ENCODE assay signal across 9 cellular contexts in genomic region chr14:75648066-75648838, GRCh38. TPM values are rescaled to one million over a fixed set of nuclear protein-coding genes. Genes with fewer than 3 reads are reported as not detected.
A peak's percentile ranks its signal among the peaks of the same experiment; 100 is the strongest.
DNase-seq lines count a peak whose midpoint lies in the region; ATAC-seq, FAIRE-seq and TF ChIP-seq lines count a peak whose summit lies in the region.
"Had no signal": no experiment of that assay in that cellular context is flagged by ENCODE, and none has a peak within 500 bp of the region (broad histone marks: within the 10 kb centered on the region; RNA-seq: fewer than 3 reads in every experiment).

No MANE protein-coding gene starts in this region.

- CTCF ChIA-PET in activated CD8-positive, alpha-beta T cell treated with anti-CD3 and anti-CD28 coated beads, Interleukin-2, amount 10 ng/mL, durations not matched to agents 7 days and 5 days (lab: Charles Lee) = interaction anchor here (1.3 kb wide), 1 partner anchor 129 kb away, joined by 3 read pairs; no protein-coding TSS in a partner anchor

- DNase-seq in H54 (ENCODE audit: insufficient read length, low spot score) (peak; percentile 52), SW480 (ENCODE audit: low spot score) (peak; percentile 69), heart left ventricle (peak in 4 of 5 donors; percentile 42 to 67 (median 56)), gastrocnemius medialis (peak; percentile 79 to 90), GM12891 (ENCODE audit: insufficient read length, low spot score) (no peak), NCI-H146 treated with DMSO at 0.1 percent for 48 hours (lab: John Stamatoyannopoulos, UW; ENCODE audit: unreplicated experiment) (no peak)
- DNase-seq in activated CD8-positive, alpha-beta T cell treated with anti-CD3 and anti-CD28 coated beads, Interleukin-2, amount 10 ng/mL, durations not matched to agents 7 days and 5 days = no peak
- DNase-seq: activated CD4-positive, alpha-beta T cell treated with anti-CD3 and anti-CD28 coated beads for 4 hours had no signal

- H3K4me1 ChIP-seq in heart left ventricle (peaks cover 0 to 19% (median 7%) of the 10 kb centered on the region in 12 donors), gastrocnemius medialis (peaks cover 34 to 38% of the 10 kb centered on the region in 2 donors)

- peak; percentile 91 to 95 (median 92) for ATAC-seq in heart left ventricle
- peak; percentile 90 to 97 for ATAC-seq in gastrocnemius medialis
- ATAC-seq in HG03025 (IDR thresholded peaks at IDR 0.05; ENCODE audit: low FRiP score, unreplicated experiment) = no peak
- ATAC-seq in activated CD8-positive, alpha-beta T cell treated with anti-CD3 and anti-CD28 coated beads, Interleukin-2, amount 10 ng/mL, durations not matched to agents 7 days and 5 days = no peak

- POLR2A ChIA-PET in activated CD8-positive, alpha-beta T cell treated with anti-CD3 and anti-CD28 coated beads, Interleukin-2, amount 10 ng/mL, durations not matched to agents 7 days and 5 days (lab: Charles Lee) = no interaction called here

- H3K4me3 ChIP-seq in heart left ventricle (no peak overlapping the region), gastrocnemius medialis (no peak overlapping the region)

- intact Hi-C loops in heart left ventricle (cut with DNase I) = no loop called here
- intact Hi-C loops in gastrocnemius medialis (cut with DNase I; ENCODE audit: low total_unique reads) = loop anchor here (1.0 to 10.0 kb wide), 3 partner anchors 70 to 396 kb away; partner anchors contain the start of genes FLVCR2 and JDP2

- TF ChIP-seq CTCF in heart left ventricle (IDR thresholded peaks at IDR 0.05) = no peak
- no peak for TF ChIP-seq CTCF in gastrocnemius medialis (IDR thresholded peaks at IDR 0.05 in 4 of 5, conservative IDR thresholded peaks at IDR 0.05 in 1 of 5)

- no peaks in the 10 kb centered on the region for H3K9me3 Mint-ChIP-seq in activated CD8-positive, alpha-beta T cell treated with anti-CD3 and anti-CD28 coated beads, Interleukin-2, amount 10 ng/mL, durations not matched to agents 7 days and 5 days (ENCODE audit: insufficient read depth)

- FAIRE-seq in H54 (lab: Jason Lieb, UNC) = peak; percentile 92
- FAIRE-seq in GM12891 (lab: Jason Lieb, UNC) = no peak

- H3K9me3 ChIP-seq in heart left ventricle = no peaks in the 10 kb centered on the region
- no peaks in the 10 kb centered on the region for H3K9me3 ChIP-seq in gastrocnemius medialis

- H3K27ac ChIP-seq in heart left ventricle = peak overlapping the region in 11 of 12 donors; percentile 6 to 79 (median 60)
- peak overlapping the region; percentile 79 to 88 (median 83) for H3K27ac ChIP-seq in gastrocnemius medialis

- TF ChIP-seq POLR2A in H54 (IDR thresholded peaks at IDR 0.05; ENCODE audit: low read depth, low read length) (no peak), heart left ventricle (IDR thresholded peaks at IDR 0.05) (no peak), gastrocnemius medialis (IDR thresholded peaks at IDR 0.05) (no peak), GM12891 (IDR thresholded peaks at IDR 0.05; ENCODE audit: low read depth, low read length) (no peak)

- in situ Hi-C loops in gastrocnemius medialis (cut with MboI; ENCODE audit: low sequenced_read_pairs in 4 of 4) = no loop called here

- H3K4me3 Mint-ChIP-seq in activated CD8-positive, alpha-beta T cell treated with anti-CD3 and anti-CD28 coated beads, Interleukin-2, amount 10 ng/mL, durations not matched to agents 7 days and 5 days = no peak overlapping the region

- peaks cover 28% of the 10 kb centered on the region for H3K36me3 Mint-ChIP-seq in activated CD8-positive, alpha-beta T cell treated with anti-CD3 and anti-CD28 coated beads, Interleukin-2, amount 10 ng/mL, durations not matched to agents 7 days and 5 days (ENCODE audit: low read depth)

- H3K36me3 ChIP-seq in heart left ventricle = peaks cover 0 to 67% (median 37%) of the 10 kb centered on the region in 9 donors
- peaks cover 0 to 27% of the 10 kb centered on the region in 2 donors for H3K36me3 ChIP-seq in gastrocnemius medialis

- no peak overlapping the region for H3K27ac Mint-ChIP-seq in activated CD8-positive, alpha-beta T cell treated with anti-CD3 and anti-CD28 coated beads, Interleukin-2, amount 10 ng/mL, durations not matched to agents 7 days and 5 days

- H3K27me3 ChIP-seq in heart left ventricle (no peaks in the 10 kb centered on the region), gastrocnemius medialis (no peaks in the 10 kb centered on the region)

- H3K4me1 Mint-ChIP-seq in activated CD8-positive, alpha-beta T cell treated with anti-CD3 and anti-CD28 coated beads, Interleukin-2, amount 10 ng/mL, durations not matched to agents 7 days and 5 days (ENCODE audit: low read depth) = no peaks in the 10 kb centered on the region

- H3K27me3 Mint-ChIP-seq in activated CD8-positive, alpha-beta T cell treated with anti-CD3 and anti-CD28 coated beads, Interleukin-2, amount 10 ng/mL, durations not matched to agents 7 days and 5 days (ENCODE audit: low read depth) = no peaks in the 10 kb centered on the region

- 32 to 51% (median 44%) methylated on average over 6 to 9 of the region's 9 CpGs for WGBS in heart left ventricle, 4 donors

TF ChIP-seq in GM12891, 5 proteins besides CTCF, POLR2A, EP300 and RAD21:
- TF ChIP-seq SPI1 (IDR thresholded peaks at IDR 0.05; ENCODE audit: low read depth, low read length) (no peak), POLR2AphosphoS5 (IDR thresholded peaks at IDR 0.05; ENCODE audit: low read depth, low read length) (no peak), TAF1 (IDR thresholded peaks at IDR 0.05; ENCODE audit: low read depth, low read length) (no peak), POU2F2 (IDR thresholded peaks at IDR 0.05; ENCODE audit: low read depth, low read length) (no peak), PAX5 (IDR thresholded peaks at IDR 0.05; ENCODE audit: insufficient read depth, low read length, severe bottlenecking) (no peak)

RNA-seq across cellular contexts. Expression of gene ERG28, which starts 12.4 kb away (rescaled TPM):
- total RNA-seq in heart left ventricle (1 to 10 TPM; 5.7 to 9.2 (median 7.4) TPM), gastrocnemius medialis (1 to 10 TPM; 3.7 to 6.4 (median 4.7) TPM)
- polyA plus RNA-seq in heart left ventricle = 10 to 100 TPM; 10.2 to 15.1 TPM
- 20.1 TPM for polyA plus RNA-seq in GM12891 (2012; ENCODE audit: low read depth, missing spikeins)
- total RNA-seq in activated CD8-positive, alpha-beta T cell treated with anti-CD3 and anti-CD28 coated beads, Interleukin-2, amount 10 ng/mL, durations not matched to agents 7 days and 5 days = 10 to 100 TPM; 19.0 to 19.2 TPM

RNA-seq across cellular contexts. Expression of gene TTLL5, which starts 12.8 kb away (rescaled TPM):
- total RNA-seq in heart left ventricle (10 to 100 TPM; 13.8 to 24.6 (median 18.2) TPM), gastrocnemius medialis (10 to 100 TPM in 3 of 4 donors, 1 to 10 TPM in 1; 9.1 to 36.0 (median 16.4) TPM)
- 10 to 100 TPM in 1 of 2 donors, 1 to 10 TPM in 1; 6.2 to 12.7 TPM for polyA plus RNA-seq in heart left ventricle
- polyA plus RNA-seq in GM12891 (2012; ENCODE audit: low read depth, missing spikeins) = 11.5 TPM
- total RNA-seq in activated CD8-positive, alpha-beta T cell treated with anti-CD3 and anti-CD28 coated beads, Interleukin-2, amount 10 ng/mL, durations not matched to agents 7 days and 5 days = 10 to 100 TPM; 40.1 to 45.0 TPM

Comparison
In these comparisons a context has a peak if more than half of its experiments do, and no peak if none do; other contexts are left out.
1. DNase-seq: peak in H54 (single experiment), SW480 (single experiment), heart left ventricle (4 of 5) and gastrocnemius medialis (2 of 2); none in GM12891 (single experiment), NCI-H146 treated with DMSO at 0.1 percent for 48 hours (single experiment) and activated CD8-positive, alpha-beta T cell treated with anti-CD3 and anti-CD28 coated beads, Interleukin-2, amount 10 ng/mL, durations not matched to agents 7 days and 5 days (single experiment).
2. ATAC-seq: peak in heart left ventricle (4 of 4) and gastrocnemius medialis (2 of 2); none in HG03025 (single experiment) and activated CD8-positive, alpha-beta T cell treated with anti-CD3 and anti-CD28 coated beads, Interleukin-2, amount 10 ng/mL, durations not matched to agents 7 days and 5 days (single experiment).